ENCODE assay signal across 8 cellular contexts in genomic region chr4:173170210-173170778, GRCh38. TPM values are rescaled to one million over a fixed set of nuclear protein-coding genes. Genes with fewer than 3 reads are reported as not detected.
DNase-seq lines count a peak whose midpoint lies in the region; ATAC-seq, FAIRE-seq and TF ChIP-seq lines count a peak whose summit lies in the region.

No MANE protein-coding gene starts in this region.

- peak overlapping the region; percentile 93 for H3K4me2 ChIP-seq in PC-9

- H4K20me1 ChIP-seq in PC-9 (ENCODE audit: insufficient read depth): no peaks in the 10 kb centered on the region

- POLR2A ChIA-PET in PC-9 (lab: Charles Lee; ENCODE audit: unreplicated experiment): interaction anchor here (0.7 kb wide), 1 partner anchor 49 kb away, joined by 4 read pairs; no protein-coding TSS in a partner anchor

- no peaks in the 10 kb centered on the region for H3K36me3 ChIP-seq in PC-9 (ENCODE audit: low read depth)
- H3K36me3 ChIP-seq in pancreas: no peaks in the 10 kb centered on the region

- 9% methylated on average over 12 of the region's 12 CpGs for WGBS in pancreas, 2 donors

- FAIRE-seq in pancreas (lab: Jason Lieb, UNC): no peak

- H3K9me3 ChIP-seq in PC-9 (ENCODE audit: insufficient read depth, low read depth): no peaks in the 10 kb centered on the region
- no peaks in the 10 kb centered on the region for H3K9me3 ChIP-seq in pancreas

- peak; percentile 29 for DNase-seq in EH (ENCODE audit: low read depth)
- no peak for DNase-seq in PC-9
- no peak for DNase-seq in epithelial cell of proximal tubule (ENCODE audit: low read depth)
- no peak for DNase-seq in pancreas
- no peak for DNase-seq in stimulated activated naive CD4-positive, alpha-beta T cell treated with Interleukin-2 at 50 U/mL for 16 hours (lab: John Stamatoyannopoulos, UW)
- DNase-seq in AG08395 (ENCODE audit: low spot score): no peak
- DNase-seq in dermis blood vessel endothelial cell: no peak

- intact Hi-C loops in PC-9 (cut with micrococcal nuclease; ENCODE audit: unreplicated experiment) (no loop called here), pancreas (cut with DNase I) (no loop called here)

- H2AFZ ChIP-seq in PC-9: peak overlapping the region; percentile 59; the same call in 1 of the 2 replicates

- CTCF ChIA-PET in PC-9 (lab: Charles Lee): no interaction called here

- ATAC-seq in pancreas: no peak
- no peak for ATAC-seq in GM18511 (IDR thresholded peaks at IDR 0.05; ENCODE audit: unreplicated experiment)

- BruUV-seq in PC-9 (replicated peaks; lab: Mats Ljungman, UMichigan): no TSS peak

- H3K27ac ChIP-seq in PC-9 (peak overlapping the region; percentile 53), pancreas (peak overlapping the region; percentile 84 to 95 (median 93))

- H3K4me3 ChIP-seq in PC-9: peak overlapping the region; percentile 87
- peak overlapping the region; percentile 67 for H3K4me3 ChIP-seq in epithelial cell of proximal tubule (ENCODE audit: low read depth, low read length)
- peak overlapping the region; percentile 80 to 92 (median 90) for H3K4me3 ChIP-seq in pancreas

- no peak for TF ChIP-seq CTCF in PC-9 (conservative IDR thresholded peaks at IDR 0.05)
- no peak for TF ChIP-seq CTCF in epithelial cell of proximal tubule (conservative IDR thresholded peaks at IDR 0.05; ENCODE audit: low read depth, low read length)
- no peak for TF ChIP-seq CTCF in pancreas (IDR thresholded peaks at IDR 0.05)

- H3F3A ChIP-seq in PC-9 (ENCODE audit: insufficient read depth, low read depth): peaks cover 9% of the 10 kb centered on the region; the same call in 1 of the 2 replicates

- H3K79me2 ChIP-seq in PC-9 (ENCODE audit: low read depth): peaks cover 62% of the 10 kb centered on the region

- no peaks in the 10 kb centered on the region for H3K9me2 ChIP-seq in PC-9 (ENCODE audit: insufficient read depth)

- H3K27me3 ChIP-seq in PC-9 (ENCODE audit: insufficient read depth, low read depth) (no peaks in the 10 kb centered on the region), pancreas (no peaks in the 10 kb centered on the region)

- peaks cover 27% of the 10 kb centered on the region for H3K4me1 ChIP-seq in PC-9 (replicated peaks; ENCODE audit: insufficient read depth)
- H3K4me1 ChIP-seq in pancreas: peaks cover 4 to 33% (median 11%) of the 10 kb centered on the region in 3 donors

RNA-seq across cellular contexts. Expression of gene GALNT7, which starts 1.7 kb away (rescaled TPM):
- total RNA-seq in PC-9 (2021) (57.2 and 72.5 TPM in 2 replicates), epithelial cell of proximal tubule (31.1 and 36.6 TPM in 2 replicates), pancreas (10 to 100 TPM; 19.5 to 31.2 (median 26.3) TPM), dermis blood vessel endothelial cell (29.3 and 53.8 TPM in 2 replicates)
- polyA plus RNA-seq in pancreas: 10 to 100 TPM in 1 of 2 donors, 1 to 10 TPM in 1; 5.7 to 11.6 TPM
